1 cellular context compared by ENCODE assay signal in the genomic region with DNA sequence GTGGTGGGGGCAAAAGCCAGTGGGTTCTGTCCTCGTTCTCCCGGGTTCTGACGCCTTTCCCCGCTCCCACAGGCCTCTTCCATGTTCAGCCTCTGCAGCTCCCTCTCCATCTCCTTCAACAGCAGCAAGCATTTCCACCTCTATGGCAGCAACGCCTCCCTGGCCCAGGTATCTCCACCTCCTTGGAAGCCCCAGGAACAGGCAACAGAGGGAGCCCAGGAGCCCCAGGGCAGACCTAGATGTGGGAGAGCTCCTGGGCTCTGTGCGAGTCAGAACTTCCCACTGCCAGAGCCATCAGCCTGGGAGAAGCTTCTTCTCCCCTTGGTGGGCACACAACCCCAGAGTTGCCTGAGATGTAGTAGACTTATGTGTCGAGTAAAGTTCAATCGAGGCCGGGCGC.
TF ChIP-seq lines count a peak whose summit lies in the region.

No MANE protein-coding gene starts in this region.

TF ChIP-seq in WTC11, 78 proteins besides CTCF, POLR2A, EP300 and RAD21 (continued from another document):
- TF ChIP-seq, protein P1, sequence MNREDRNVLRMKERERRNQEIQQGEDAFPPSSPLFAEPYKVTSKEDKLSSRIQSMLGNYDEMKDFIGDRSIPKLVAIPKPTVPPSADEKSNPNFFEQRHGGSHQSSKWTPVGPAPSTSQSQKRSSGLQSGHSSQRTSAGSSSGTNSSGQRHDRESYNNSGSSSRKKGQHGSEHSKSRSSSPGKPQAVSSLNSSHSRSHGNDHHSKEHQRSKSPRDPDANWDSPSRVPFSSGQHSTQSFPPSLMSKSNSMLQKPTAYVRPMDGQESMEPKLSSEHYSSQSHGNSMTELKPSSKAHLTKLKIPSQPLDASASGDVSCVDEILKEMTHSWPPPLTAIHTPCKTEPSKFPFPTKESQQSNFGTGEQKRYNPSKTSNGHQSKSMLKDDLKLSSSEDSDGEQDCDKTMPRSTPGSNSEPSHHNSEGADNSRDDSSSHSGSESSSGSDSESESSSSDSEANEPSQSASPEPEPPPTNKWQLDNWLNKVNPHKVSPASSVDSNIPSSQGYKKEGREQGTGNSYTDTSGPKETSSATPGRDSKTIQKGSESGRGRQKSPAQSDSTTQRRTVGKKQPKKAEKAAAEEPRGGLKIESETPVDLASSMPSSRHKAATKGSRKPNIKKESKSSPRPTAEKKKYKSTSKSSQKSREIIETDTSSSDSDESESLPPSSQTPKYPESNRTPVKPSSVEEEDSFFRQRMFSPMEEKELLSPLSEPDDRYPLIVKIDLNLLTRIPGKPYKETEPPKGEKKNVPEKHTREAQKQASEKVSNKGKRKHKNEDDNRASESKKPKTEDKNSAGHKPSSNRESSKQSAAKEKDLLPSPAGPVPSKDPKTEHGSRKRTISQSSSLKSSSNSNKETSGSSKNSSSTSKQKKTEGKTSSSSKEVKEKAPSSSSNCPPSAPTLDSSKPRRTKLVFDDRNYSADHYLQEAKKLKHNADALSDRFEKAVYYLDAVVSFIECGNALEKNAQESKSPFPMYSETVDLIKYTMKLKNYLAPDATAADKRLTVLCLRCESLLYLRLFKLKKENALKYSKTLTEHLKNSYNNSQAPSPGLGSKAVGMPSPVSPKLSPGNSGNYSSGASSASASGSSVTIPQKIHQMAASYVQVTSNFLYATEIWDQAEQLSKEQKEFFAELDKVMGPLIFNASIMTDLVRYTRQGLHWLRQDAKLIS (CRISPR knock-in tag; IDR thresholded peaks at IDR 0.05; ENCODE audit: borderline replicate concordance) = no peak
- TF ChIP-seq, protein P2, sequence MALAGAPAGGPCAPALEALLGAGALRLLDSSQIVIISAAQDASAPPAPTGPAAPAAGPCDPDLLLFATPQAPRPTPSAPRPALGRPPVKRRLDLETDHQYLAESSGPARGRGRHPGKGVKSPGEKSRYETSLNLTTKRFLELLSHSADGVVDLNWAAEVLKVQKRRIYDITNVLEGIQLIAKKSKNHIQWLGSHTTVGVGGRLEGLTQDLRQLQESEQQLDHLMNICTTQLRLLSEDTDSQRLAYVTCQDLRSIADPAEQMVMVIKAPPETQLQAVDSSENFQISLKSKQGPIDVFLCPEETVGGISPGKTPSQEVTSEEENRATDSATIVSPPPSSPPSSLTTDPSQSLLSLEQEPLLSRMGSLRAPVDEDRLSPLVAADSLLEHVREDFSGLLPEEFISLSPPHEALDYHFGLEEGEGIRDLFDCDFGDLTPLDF (CRISPR knock-in tag; IDR thresholded peaks at IDR 0.05) = no peak
- TF ChIP-seq, protein P3, sequence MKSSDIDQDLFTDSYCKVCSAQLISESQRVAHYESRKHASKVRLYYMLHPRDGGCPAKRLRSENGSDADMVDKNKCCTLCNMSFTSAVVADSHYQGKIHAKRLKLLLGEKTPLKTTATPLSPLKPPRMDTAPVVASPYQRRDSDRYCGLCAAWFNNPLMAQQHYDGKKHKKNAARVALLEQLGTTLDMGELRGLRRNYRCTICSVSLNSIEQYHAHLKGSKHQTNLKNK (CRISPR knock-in tag; IDR thresholded peaks at IDR 0.05) = no peak
- TF ChIP-seq JAZF1 (CRISPR knock-in tag; IDR thresholded peaks at IDR 0.05) = no peak
- TF ChIP-seq, protein P4, sequence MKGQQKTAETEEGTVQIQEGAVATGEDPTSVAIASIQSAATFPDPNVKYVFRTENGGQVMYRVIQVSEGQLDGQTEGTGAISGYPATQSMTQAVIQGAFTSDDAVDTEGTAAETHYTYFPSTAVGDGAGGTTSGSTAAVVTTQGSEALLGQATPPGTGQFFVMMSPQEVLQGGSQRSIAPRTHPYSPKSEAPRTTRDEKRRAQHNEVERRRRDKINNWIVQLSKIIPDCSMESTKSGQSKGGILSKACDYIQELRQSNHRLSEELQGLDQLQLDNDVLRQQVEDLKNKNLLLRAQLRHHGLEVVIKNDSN (CRISPR knock-in tag; IDR thresholded peaks at IDR 0.05) = no peak
- TF ChIP-seq, protein P5, sequence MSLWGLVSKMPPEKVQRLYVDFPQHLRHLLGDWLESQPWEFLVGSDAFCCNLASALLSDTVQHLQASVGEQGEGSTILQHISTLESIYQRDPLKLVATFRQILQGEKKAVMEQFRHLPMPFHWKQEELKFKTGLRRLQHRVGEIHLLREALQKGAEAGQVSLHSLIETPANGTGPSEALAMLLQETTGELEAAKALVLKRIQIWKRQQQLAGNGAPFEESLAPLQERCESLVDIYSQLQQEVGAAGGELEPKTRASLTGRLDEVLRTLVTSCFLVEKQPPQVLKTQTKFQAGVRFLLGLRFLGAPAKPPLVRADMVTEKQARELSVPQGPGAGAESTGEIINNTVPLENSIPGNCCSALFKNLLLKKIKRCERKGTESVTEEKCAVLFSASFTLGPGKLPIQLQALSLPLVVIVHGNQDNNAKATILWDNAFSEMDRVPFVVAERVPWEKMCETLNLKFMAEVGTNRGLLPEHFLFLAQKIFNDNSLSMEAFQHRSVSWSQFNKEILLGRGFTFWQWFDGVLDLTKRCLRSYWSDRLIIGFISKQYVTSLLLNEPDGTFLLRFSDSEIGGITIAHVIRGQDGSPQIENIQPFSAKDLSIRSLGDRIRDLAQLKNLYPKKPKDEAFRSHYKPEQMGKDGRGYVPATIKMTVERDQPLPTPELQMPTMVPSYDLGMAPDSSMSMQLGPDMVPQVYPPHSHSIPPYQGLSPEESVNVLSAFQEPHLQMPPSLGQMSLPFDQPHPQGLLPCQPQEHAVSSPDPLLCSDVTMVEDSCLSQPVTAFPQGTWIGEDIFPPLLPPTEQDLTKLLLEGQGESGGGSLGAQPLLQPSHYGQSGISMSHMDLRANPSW (CRISPR knock-in tag; conservative IDR thresholded peaks at IDR 0.05; ENCODE audit: low read depth) = no peak
- TF ChIP-seq ZNF219 (CRISPR knock-in tag; IDR thresholded peaks at IDR 0.05; ENCODE audit: borderline replicate concordance) = no peak
TF ChIP-seq in WTC11: peak in this region for 0.
